Comparison of ENCODE assay signal across 11 cellular contexts in genomic region chr10:95814011-95814727, GRCh38. TPM values are rescaled to one million over a fixed set of nuclear protein-coding genes. Genes with fewer than 3 reads are reported as not detected.
DNase-seq lines count a peak whose midpoint lies in the region; ATAC-seq and TF ChIP-seq lines count a peak whose summit lies in the region.
"Had no signal": no experiment of that assay in that cellular context is flagged by ENCODE, and none has a peak within 500 bp of the region (broad histone marks: within the 10 kb centered on the region; RNA-seq: fewer than 3 reads in every experiment).

No MANE protein-coding gene starts in this region.

- 50 to 53% methylated on average over 7 of the region's 7 CpGs for WGBS in esophagus, 2 donors
- 81 to 93% methylated on average over 5 of the region's 7 CpGs for WGBS in mesodermal cell (ENCODE audit: insufficient coverage in 2 of 2), 2 experiments

- H3K27ac ChIP-seq in esophagus (ENCODE audit: low read depth in 2 of 2, low read length in 1 of 2): peak overlapping the region; percentile 29 to 40
- H3K27ac ChIP-seq in mesodermal cell (ENCODE audit: low read depth, low read length, severe bottlenecking): peak overlapping the region; percentile 62
- H3K27ac ChIP-seq: psoas muscle had no signal

- no peaks in the 10 kb centered on the region for H3K36me3 ChIP-seq in esophagus (ENCODE audit: control insufficient read depth in 2 of 2, insufficient read depth in 2 of 2, low read length in 1 of 2)
- no peaks in the 10 kb centered on the region for H3K36me3 ChIP-seq in mesodermal cell (ENCODE audit: control insufficient read depth, insufficient read depth, low read length)

- DNase-seq in AG10803 (ENCODE audit: low read depth) (peak; percentile 88), M059J (ENCODE audit: low read depth) (peak; percentile 4), germinal center (ENCODE audit: low spot score) (no peak), SKM-1 (lab: John Stamatoyannopoulos, UW; ENCODE audit: unreplicated experiment) (no peak), cortex of kidney (lab: John Stamatoyannopoulos, UW) (no peak)
- DNase-seq: H7, NCI-H1105 treated with DMSO at 0.1 percent for 48 hours, psoas muscle had no signal

- peaks cover 0 to 3% of the 10 kb centered on the region in 2 donors for H3K9me3 ChIP-seq in esophagus (ENCODE audit: control insufficient read depth in 2 of 2, insufficient read depth in 1 of 2, low read depth in 1 of 2, low read length in 1 of 2)
- peaks cover 33% of the 10 kb centered on the region for H3K9me3 ChIP-seq in mesodermal cell (ENCODE audit: control insufficient read depth, low read length)
- H3K9me3 ChIP-seq: psoas muscle had no signal

- H3K4me3 ChIP-seq in AG10803 (ENCODE audit: low read length) (no peak overlapping the region), esophagus (ENCODE audit: low read depth in 1 of 2, low read length in 2 of 2) (no peak overlapping the region), mesodermal cell (ENCODE audit: extremely low read depth, insufficient read depth, low read length, poor library complexity, severe bottlenecking) (no peak overlapping the region)
- H3K4me3 ChIP-seq: psoas muscle had no signal

- ATAC-seq in GM18511 (IDR thresholded peaks at IDR 0.05; ENCODE audit: unreplicated experiment): no peak
- ATAC-seq: psoas muscle had no signal

- peaks cover 2 to 5% of the 10 kb centered on the region in 2 donors for H3K4me1 ChIP-seq in esophagus (ENCODE audit: control insufficient read depth in 2 of 2, insufficient read depth in 2 of 2, low read length in 1 of 2)
- peaks cover 17% of the 10 kb centered on the region for H3K4me1 ChIP-seq in mesodermal cell (ENCODE audit: control insufficient read depth, insufficient read depth, low read length, poor library complexity, severe bottlenecking)
- H3K4me1 ChIP-seq: psoas muscle had no signal

- TF ChIP-seq CTCF in AG10803 (conservative IDR thresholded peaks at IDR 0.05; ENCODE audit: low read length): no peak

- no peaks in the 10 kb centered on the region for H3K27me3 ChIP-seq in esophagus (ENCODE audit: control insufficient read depth in 1 of 2, insufficient read depth in 2 of 2, low read length in 2 of 2)

RNA-seq across cellular contexts. Expression of gene ENTPD1, which starts 58.2 kb away (rescaled TPM):
- 0.02 TPM in 1 of 2 replicates, not detected in the other for total RNA-seq in M059J (2014; rRNA removed; shearing (Covaris generic))
- polyA plus RNA-seq in esophagus: 1 to 10 TPM; 2.4 to 3.7 TPM
- 5.2 TPM for polyA plus RNA-seq in mesodermal cell (2013, experiment 1 of 2)
- polyA plus RNA-seq in mesodermal cell (2013, experiment 2 of 2): 4.6 TPM

Comparison
In these comparisons a context has a peak if more than half of its experiments do, and no peak if none do; other contexts are left out.
1. DNase-seq: peak in AG10803 (single experiment) and M059J (single experiment); none in germinal center (single experiment), SKM-1 (single experiment) and cortex of kidney (single experiment).